21 cellular contexts compared by ENCODE assay signal in the genomic region with DNA sequence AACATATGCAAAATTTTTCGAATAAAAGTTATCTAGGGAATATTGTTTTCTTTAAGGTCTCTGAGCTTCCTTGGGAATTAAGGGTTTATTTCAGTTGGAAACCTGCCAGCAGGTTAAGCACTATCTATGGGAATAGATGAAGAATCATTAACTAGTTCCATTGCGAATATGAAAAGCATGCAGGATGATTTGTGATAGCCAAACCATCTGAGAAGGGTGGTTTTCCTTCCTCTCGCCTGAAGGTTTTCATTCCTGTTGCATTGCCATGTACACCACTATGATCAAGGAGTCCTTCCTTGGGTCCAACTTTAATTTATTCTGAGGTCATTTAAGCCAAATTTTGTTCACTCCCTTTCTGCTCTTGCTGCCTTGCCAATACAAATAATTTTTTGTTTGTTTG.
"Had no signal": no experiment of that assay in that cellular context is flagged by ENCODE, and none has a peak within 500 bp of the region (broad histone marks: within the 10 kb centered on the region; RNA-seq: fewer than 3 reads in every experiment).

No MANE protein-coding gene starts in this region.

- H3K9me3 ChIP-seq: gastrocnemius medialis, mucosa of descending colon, right atrium auricular region had no signal

- H3K27me3 ChIP-seq: gastrocnemius medialis, right atrium auricular region, sigmoid colon had no signal

- H3K27ac ChIP-seq: coronary artery, gastrocnemius medialis, right atrium auricular region, sigmoid colon, skin epidermis had no signal

- H3K4me1 ChIP-seq: gastrocnemius medialis, right atrium auricular region, sigmoid colon had no signal

- H3K36me3 Mint-ChIP-seq: immature natural killer cell had no signal

- H3K27ac Mint-ChIP-seq: endodermal cell; immature natural killer cell; naive thymus-derived CD8-positive, alpha-beta T cell had no signal

- DNase-seq: effector CD4-positive, alpha-beta T cell; endodermal cell; gastrocnemius medialis; glutamatergic neuron; immature natural killer cell; left colon; left ventricle myocardium superior; mucosa of descending colon; naive thymus-derived CD8-positive, alpha-beta T cell; posterior cingulate gyrus; sigmoid colon; stimulated activated CD4-positive, alpha-beta T cell treated with anti-CD3 and anti-CD28 coated beads, Interleukin-12 subunit alpha, Interleukin-12 subunit beta, amount 100 ng/mL, for 4 hours; stimulated activated naive CD4-positive, alpha-beta T cell treated with Interleukin-2 at 50 U/mL for 16 hours; trophoblast cell had no signal

- H3K4me1 Mint-ChIP-seq: endodermal cell; immature natural killer cell; naive thymus-derived CD8-positive, alpha-beta T cell; neural crest cell had no signal

- FAIRE-seq: keratinocyte, urothelium cell line had no signal

- H3K36me3 ChIP-seq: gastrocnemius medialis, right atrium auricular region, sigmoid colon had no signal

- ATAC-seq: gastrocnemius medialis; left colon; left ventricle myocardium superior; mucosa of descending colon; naive thymus-derived CD8-positive, alpha-beta T cell had no signal

- H3K4me3 ChIP-seq: coronary artery, gastrocnemius medialis, lung, mucosa of descending colon, right atrium auricular region, sigmoid colon, skin epidermis had no signal

- H3K4me3 Mint-ChIP-seq: endodermal cell; immature natural killer cell; naive thymus-derived CD8-positive, alpha-beta T cell; neural crest cell had no signal
